ENCODE assay signal across 18 cellular contexts in genomic region chr12:77190022-77190421, GRCh38.
DNase-seq lines count a peak whose midpoint lies in the region; ATAC-seq and TF ChIP-seq lines count a peak whose summit lies in the region.
"Had no signal": no experiment of that assay in that cellular context is flagged by ENCODE, and none has a peak within 500 bp of the region (broad histone marks: within the 10 kb centered on the region; RNA-seq: fewer than 3 reads in every experiment).

No MANE protein-coding gene starts in this region.

- no peak overlapping the region for H3K4me3 ChIP-seq in RWPE2 (ENCODE audit: severe bottlenecking)
- peak overlapping the region in 1 of 4 experiments; percentile 15 for H3K4me3 ChIP-seq in fibroblast of lung (replicated peaks in 1 of 4; ENCODE audit: control extremely low read depth in 1 of 4, insufficient read depth in 1 of 4, low read depth in 3 of 4, low read length in 4 of 4)
- no peak overlapping the region for H3K4me3 ChIP-seq in retinal pigment epithelial cell (ENCODE audit: low read length)
- H3K4me3 ChIP-seq: body of pancreas, tibial nerve had no signal

- TF ChIP-seq CTCF in RWPE2 (IDR thresholded peaks at IDR 0.05; ENCODE audit: poor library complexity, severe bottlenecking) (no peak), fibroblast of lung (conservative IDR thresholded peaks at IDR 0.05 in 1 of 2, IDR thresholded peaks at IDR 0.05 in 1 of 2; ENCODE audit: low read depth in 1 of 2, low read length in 2 of 2) (no peak), retinal pigment epithelial cell (conservative IDR thresholded peaks at IDR 0.05; ENCODE audit: low read depth, low read length) (no peak), WTC11 (IDR thresholded peaks at IDR 0.05) (no peak)

- H3K4me2 ChIP-seq in fibroblast of lung (ENCODE audit: extremely low read depth, insufficient read depth, low read length) = no peak overlapping the region

- no peaks in the 10 kb centered on the region for H3K4me1 Mint-ChIP-seq in WTC11
- H3K4me1 Mint-ChIP-seq: naive thymus-derived CD8-positive, alpha-beta T cell had no signal

- no peak overlapping the region for H2AFZ ChIP-seq in fibroblast of lung (ENCODE audit: low read length)

- DNase-seq in ELR (ENCODE audit: low read depth) = peak; percentile 80
- no peak for DNase-seq in RWPE2 (ENCODE audit: low spot score)
- peak; percentile 93 to 95 for DNase-seq in fibroblast of lung (ENCODE audit: low read depth in 2 of 2)
- peak; percentile 13 for DNase-seq in retinal pigment epithelial cell (ENCODE audit: low read depth)
- DNase-seq in GM19240 (ENCODE audit: insufficient read length, low spot score) = no peak
- DNase-seq in NCI-H446 treated with DMSO at 0.1 percent for 48 hours (lab: John Stamatoyannopoulos, UW) = no peak
- no peak for DNase-seq in WTC11 (ENCODE audit: low spot score)
- DNase-seq: activated CD8-positive, alpha-beta memory T cell treated with anti-CD3 and anti-CD28 coated beads for 24 hours; body of pancreas; effector CD8-positive, alpha-beta T cell; GDM1; head of caudate nucleus; left colon; naive thymus-derived CD8-positive, alpha-beta T cell; NCI-H1092 had no signal

- CTCF ChIA-PET in WTC11 (lab: Charles Lee) = no interaction called here

- no peak overlapping the region for H3K27ac Mint-ChIP-seq in WTC11
- H3K27ac Mint-ChIP-seq: naive thymus-derived CD8-positive, alpha-beta T cell had no signal

- H3K27me3 Mint-ChIP-seq in WTC11 (ENCODE audit: low read depth) = no peaks in the 10 kb centered on the region; the same call in 1 of the 2 replicates
- H3K27me3 Mint-ChIP-seq: naive thymus-derived CD8-positive, alpha-beta T cell had no signal

- H3K27me3 ChIP-seq in RWPE2 (ENCODE audit: insufficient read depth, poor library complexity, severe bottlenecking) = no peaks in the 10 kb centered on the region
- H3K27me3 ChIP-seq in fibroblast of lung (ENCODE audit: control insufficient read depth, insufficient read depth, low read length) = no peaks in the 10 kb centered on the region
- H3K27me3 ChIP-seq: body of pancreas, tibial nerve had no signal

- H3K27ac ChIP-seq in RWPE2 (ENCODE audit: poor library complexity, severe bottlenecking) (peak overlapping the region; percentile 45), fibroblast of lung (ENCODE audit: insufficient read depth, low read length) (no peak overlapping the region)
- H3K27ac ChIP-seq: body of pancreas, tibial nerve, VCaP had no signal

- no peaks in the 10 kb centered on the region for H3K79me2 ChIP-seq in fibroblast of lung (ENCODE audit: control insufficient read depth, insufficient read depth, low read length)

- no peaks in the 10 kb centered on the region for H3K36me3 ChIP-seq in RWPE2 (ENCODE audit: low read depth)
- no peaks in the 10 kb centered on the region for H3K36me3 ChIP-seq in fibroblast of lung (ENCODE audit: control insufficient read depth, insufficient read depth, low read length)
- H3K36me3 ChIP-seq: tibial nerve had no signal

- no peak overlapping the region for H3K9ac ChIP-seq in fibroblast of lung (ENCODE audit: insufficient read depth, low read length)

- ATAC-seq in RWPE2 (ENCODE audit: low read depth) = peak; percentile 74
- no peak for ATAC-seq in GM18907 (IDR thresholded peaks at IDR 0.05; ENCODE audit: unreplicated experiment)
- ATAC-seq in WTC11 = no peak
- ATAC-seq: body of pancreas; left colon; naive thymus-derived CD8-positive, alpha-beta T cell had no signal

- H3K4me3 Mint-ChIP-seq in WTC11 = no peak overlapping the region
- H3K4me3 Mint-ChIP-seq: naive thymus-derived CD8-positive, alpha-beta T cell had no signal

- no peaks in the 10 kb centered on the region for H3K36me3 Mint-ChIP-seq in WTC11
- H3K36me3 Mint-ChIP-seq: naive thymus-derived CD8-positive, alpha-beta T cell had no signal

- H3K4me1 ChIP-seq in RWPE2 (ENCODE audit: insufficient read depth, poor library complexity, severe bottlenecking) = peaks cover 5% of the 10 kb centered on the region
- H3K4me1 ChIP-seq in fibroblast of lung (ENCODE audit: control insufficient read depth, extremely low read depth, insufficient read depth, low read length) = no peaks in the 10 kb centered on the region
- H3K4me1 ChIP-seq: body of pancreas, tibial nerve had no signal

- H3K9me3 ChIP-seq in RWPE2 (ENCODE audit: severe bottlenecking) = no peaks in the 10 kb centered on the region
- H3K9me3 ChIP-seq in fibroblast of lung (ENCODE audit: control insufficient read depth, insufficient read depth, low read depth, low read length) = no peaks in the 10 kb centered on the region
- H3K9me3 ChIP-seq: body of pancreas, tibial nerve had no signal

- no peaks in the 10 kb centered on the region for H4K20me1 ChIP-seq in fibroblast of lung (ENCODE audit: control insufficient read depth, extremely low read depth, insufficient read depth, low read length)

- POLR2A ChIA-PET in WTC11 (lab: Charles Lee) = no interaction called here

- H3K9me3 Mint-ChIP-seq in WTC11 = no peaks in the 10 kb centered on the region

TF ChIP-seq in WTC11, 78 proteins besides CTCF, POLR2A, EP300 and RAD21:
- no peak for TF ChIP-seq ZBTB21 (CRISPR knock-in tag; IDR thresholded peaks at IDR 0.05; ENCODE audit: borderline replicate concordance)
- TF ChIP-seq, protein P1, sequence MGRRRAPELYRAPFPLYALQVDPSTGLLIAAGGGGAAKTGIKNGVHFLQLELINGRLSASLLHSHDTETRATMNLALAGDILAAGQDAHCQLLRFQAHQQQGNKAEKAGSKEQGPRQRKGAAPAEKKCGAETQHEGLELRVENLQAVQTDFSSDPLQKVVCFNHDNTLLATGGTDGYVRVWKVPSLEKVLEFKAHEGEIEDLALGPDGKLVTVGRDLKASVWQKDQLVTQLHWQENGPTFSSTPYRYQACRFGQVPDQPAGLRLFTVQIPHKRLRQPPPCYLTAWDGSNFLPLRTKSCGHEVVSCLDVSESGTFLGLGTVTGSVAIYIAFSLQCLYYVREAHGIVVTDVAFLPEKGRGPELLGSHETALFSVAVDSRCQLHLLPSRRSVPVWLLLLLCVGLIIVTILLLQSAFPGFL (CRISPR knock-in tag; IDR thresholded peaks at IDR 0.05; ENCODE audit: borderline replicate concordance) = no peak
- TF ChIP-seq RORB (CRISPR knock-in tag; IDR thresholded peaks at IDR 0.05) = no peak
- no peak for TF ChIP-seq NFE2L1 (CRISPR knock-in tag; IDR thresholded peaks at IDR 0.05)
- no peak for TF ChIP-seq GABPB1 (CRISPR knock-in tag; IDR thresholded peaks at IDR 0.05)
- TF ChIP-seq GTF2I (CRISPR knock-in tag; conservative IDR thresholded peaks at IDR 0.05) = no peak
- no peak for TF ChIP-seq ESRRA (CRISPR knock-in tag; IDR thresholded peaks at IDR 0.05; ENCODE audit: borderline replicate concordance)
- TF ChIP-seq FOXJ3 (CRISPR knock-in tag; IDR thresholded peaks at IDR 0.05; ENCODE audit: borderline replicate concordance) = no peak
- TF ChIP-seq KAT7 (CRISPR knock-in tag; IDR thresholded peaks at IDR 0.05; ENCODE audit: borderline replicate concordance) = no peak
- TF ChIP-seq, protein P2, sequence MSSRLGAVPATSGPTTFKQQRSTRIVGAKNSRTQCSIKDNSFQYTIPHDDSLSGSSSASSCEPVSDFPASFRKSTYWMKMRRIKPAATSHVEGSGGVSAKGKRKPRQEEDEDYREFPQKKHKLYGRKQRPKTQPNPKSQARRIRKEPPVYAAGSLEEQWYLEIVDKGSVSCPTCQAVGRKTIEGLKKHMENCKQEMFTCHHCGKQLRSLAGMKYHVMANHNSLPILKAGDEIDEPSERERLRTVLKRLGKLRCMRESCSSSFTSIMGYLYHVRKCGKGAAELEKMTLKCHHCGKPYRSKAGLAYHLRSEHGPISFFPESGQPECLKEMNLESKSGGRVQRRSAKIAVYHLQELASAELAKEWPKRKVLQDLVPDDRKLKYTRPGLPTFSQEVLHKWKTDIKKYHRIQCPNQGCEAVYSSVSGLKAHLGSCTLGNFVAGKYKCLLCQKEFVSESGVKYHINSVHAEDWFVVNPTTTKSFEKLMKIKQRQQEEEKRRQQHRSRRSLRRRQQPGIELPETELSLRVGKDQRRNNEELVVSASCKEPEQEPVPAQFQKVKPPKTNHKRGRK (CRISPR knock-in tag; IDR thresholded peaks at IDR 0.05; ENCODE audit: borderline replicate concordance) = no peak
- TF ChIP-seq NR2C2 (CRISPR knock-in tag; IDR thresholded peaks at IDR 0.05) = no peak
- no peak for TF ChIP-seq PRRX2 (CRISPR knock-in tag; IDR thresholded peaks at IDR 0.05)
- TF ChIP-seq ZNF671 (CRISPR knock-in tag; IDR thresholded peaks at IDR 0.05) = no peak
- no peak for TF ChIP-seq FOXP1 (CRISPR knock-in tag; IDR thresholded peaks at IDR 0.05; ENCODE audit: borderline replicate concordance)
- TF ChIP-seq, protein P3, sequence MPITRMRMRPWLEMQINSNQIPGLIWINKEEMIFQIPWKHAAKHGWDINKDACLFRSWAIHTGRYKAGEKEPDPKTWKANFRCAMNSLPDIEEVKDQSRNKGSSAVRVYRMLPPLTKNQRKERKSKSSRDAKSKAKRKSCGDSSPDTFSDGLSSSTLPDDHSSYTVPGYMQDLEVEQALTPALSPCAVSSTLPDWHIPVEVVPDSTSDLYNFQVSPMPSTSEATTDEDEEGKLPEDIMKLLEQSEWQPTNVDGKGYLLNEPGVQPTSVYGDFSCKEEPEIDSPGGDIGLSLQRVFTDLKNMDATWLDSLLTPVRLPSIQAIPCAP (CRISPR knock-in tag; IDR thresholded peaks at IDR 0.05) = no peak
- no peak for TF ChIP-seq ATF3 (CRISPR knock-in tag; conservative IDR thresholded peaks at IDR 0.05)
- TF ChIP-seq IRF2 (CRISPR knock-in tag; IDR thresholded peaks at IDR 0.05; ENCODE audit: borderline replicate concordance, low read depth) = no peak
- TF ChIP-seq ATF1 (CRISPR knock-in tag; IDR thresholded peaks at IDR 0.05) = no peak
TF ChIP-seq in WTC11: peak in this region for 0.

Comparison
In these comparisons a context has a peak if more than half of its experiments do, and no peak if none do; other contexts are left out.
1. DNase-seq: peak in ELR (single experiment), fibroblast of lung (2 of 2) and retinal pigment epithelial cell (single experiment); none in RWPE2 (single experiment), GM19240 (single experiment), NCI-H446 treated with DMSO at 0.1 percent for 48 hours (single experiment) and WTC11 (single experiment).